In genomic region chr5:180644129-180644824, GRCh38 we compare ENCODE assay signal across 14 cellular contexts. TPM values are rescaled to one million over a fixed set of nuclear protein-coding genes. Genes with fewer than 3 reads are reported as not detected.
"Had no signal": no experiment of that assay in that cellular context is flagged by ENCODE, and none has a peak within 500 bp of the region (broad histone marks: within the 10 kb centered on the region; RNA-seq: fewer than 3 reads in every experiment).

No MANE protein-coding gene starts in this region.

- H3K27ac ChIP-seq: ovary, tibial artery, vagina had no signal

- H3K27me3 ChIP-seq: ovary, vagina had no signal

- DNase-seq: activated CD4-positive, alpha-beta T cell treated with anti-CD3 and anti-CD28 coated beads for 36 hours; activated CD4-positive, alpha-beta T cell treated with anti-CD3 and anti-CD28 coated beads, Interleukin-2, amount 50 U/mL, for 48 hours; activated gamma-delta T cell; activated T-cell treated with anti-CD3 and anti-CD28 coated beads, Interleukin-2, amount 50 U/mL, for 48 hours; effector memory CD4-positive, alpha-beta T cell; stimulated activated CD8-positive, alpha-beta memory T cell treated with anti-CD3 and anti-CD28 coated beads, Interleukin-4, amount 100 ng/mL, for 48 hours; stimulated activated naive CD4-positive, alpha-beta T cell had no signal

- FAIRE-seq: bronchial epithelial cell, TTC549 had no signal

- H3K36me3 ChIP-seq: ovary, sigmoid colon, tibial artery, vagina had no signal

- H3K9me3 ChIP-seq: ovary, sigmoid colon, tibial artery, vagina had no signal

- H3K4me3 ChIP-seq: ovary, sigmoid colon, tibial artery, vagina had no signal

RNA-seq across cellular contexts. Expression of gene SCGB3A1, which starts 53.0 kb away (rescaled TPM):
- polyA plus RNA-seq: neural cell had no signal
